ENCODE assay signal across 8 cellular contexts in genomic region chr7:151058766-151059361, GRCh38. TPM values are rescaled to one million over a fixed set of nuclear protein-coding genes. Genes with fewer than 3 reads are reported as not detected.
DNase-seq lines count a peak whose midpoint lies in the region; TF ChIP-seq lines count a peak whose summit lies in the region.

No MANE protein-coding gene starts in this region.

- no peaks in the 10 kb centered on the region for H3K9me3 ChIP-seq in mucosa of rectum (ENCODE audit: control insufficient read depth in 2 of 2, low read length in 2 of 2)
- no peaks in the 10 kb centered on the region for H3K9me3 ChIP-seq in vagina

- DNase-seq in SIG-M5 treated with dmso at 0.1 percent for 504 hours (lab: John Stamatoyannopoulos, UW; ENCODE audit: unreplicated experiment) (peak; percentile 37), SIG-M5 (lab: John Stamatoyannopoulos, UW) (no peak), OCI-M1 (lab: John Stamatoyannopoulos, UW) (peak; percentile 68), vagina (ENCODE audit: extremely low spot score in 2 of 2) (no peak), mesenteric fat pad (ENCODE audit: low spot score) (no peak), NCI-H1105 (lab: John Stamatoyannopoulos, UW) (no peak)

- H3K4me1 ChIP-seq in mucosa of rectum (ENCODE audit: control insufficient read depth in 2 of 2, insufficient read depth in 2 of 2, low read length in 2 of 2) (peaks cover 47 to 49% of the 10 kb centered on the region in 2 donors), vagina (peaks cover 63% of the 10 kb centered on the region)

- no peak for TF ChIP-seq POLR2A in vagina (IDR thresholded peaks at IDR 0.05)

- no peak for TF ChIP-seq CTCF in vagina (IDR thresholded peaks at IDR 0.05)

- H3K4me3 ChIP-seq in mucosa of rectum (ENCODE audit: low read length in 2 of 2) (peak overlapping the region; percentile 86 to 98), vagina (peak overlapping the region; percentile 87 to 91)

- intact Hi-C loops in vagina (cut with DNase I), result loop anchor here (2.0 to 10.0 kb wide), 2 partner anchors 28 to 176 kb away; partner anchors contain the start of genes AGAP3 and CHPF2

- H3K27ac ChIP-seq in cingulate gyrus (ENCODE audit: low read depth, low read length) (peak overlapping the region; percentile 99), mucosa of rectum (ENCODE audit: low read depth in 2 of 2, low read length in 2 of 2) (peak overlapping the region; percentile 97 to 98), vagina (peak overlapping the region; percentile 99)

- peaks cover 0 to under 1% of the 10 kb centered on the region in 2 donors for H3K36me3 ChIP-seq in mucosa of rectum (ENCODE audit: control insufficient read depth in 2 of 2, insufficient read depth in 2 of 2, low read length in 2 of 2)
- H3K36me3 ChIP-seq in vagina, result no peaks in the 10 kb centered on the region

- H3K27me3 ChIP-seq in mucosa of rectum (ENCODE audit: control insufficient read depth in 2 of 2, insufficient read depth in 2 of 2, low read length in 2 of 2) (no peaks in the 10 kb centered on the region), vagina (no peaks in the 10 kb centered on the region)

- peak overlapping the region; percentile 88 to 90 for H3K9ac ChIP-seq in mucosa of rectum (ENCODE audit: low read depth in 1 of 2, low read length in 2 of 2)

RNA-seq across cellular contexts. Expression of gene SLC4A2, which starts 0.5 kb away (rescaled TPM):
- 66.5 TPM for total RNA-seq in vagina
- total RNA-seq in mesenteric fat pad, result 130 TPM

RNA-seq across cellular contexts. Expression of gene CDK5, which starts 1.2 kb away (rescaled TPM):
- total RNA-seq in vagina (4.2 TPM), mesenteric fat pad (7.3 TPM)

RNA-seq across cellular contexts. Expression of gene ASIC3, which starts 10.5 kb away (rescaled TPM):
- total RNA-seq in vagina (3.7 TPM), mesenteric fat pad (0.87 TPM)

RNA-seq across cellular contexts. Expression of gene FASTK, which starts 21.7 kb away (rescaled TPM):
- total RNA-seq in vagina, result 60.2 TPM
- 59.3 TPM for total RNA-seq in mesenteric fat pad

RNA-seq across cellular contexts. Expression of gene TMUB1, which starts 24.4 kb away (rescaled TPM):
- total RNA-seq in vagina (40.3 TPM), mesenteric fat pad (31.9 TPM)

Comparison
In these comparisons a context has a peak if more than half of its experiments do, and no peak if none do; other contexts are left out.
1. DNase-seq: peak in SIG-M5 treated with dmso at 0.1 percent for 504 hours (single experiment) and OCI-M1 (single experiment); none in SIG-M5 (single experiment), vagina (0 of 2), mesenteric fat pad (single experiment) and NCI-H1105 (single experiment).
2. Peak in every context shown above with its lines, with median percentiles within 50 percentile points of each other: H3K27ac ChIP-seq.